13 cellular contexts compared by ENCODE assay signal in the genomic region with DNA sequence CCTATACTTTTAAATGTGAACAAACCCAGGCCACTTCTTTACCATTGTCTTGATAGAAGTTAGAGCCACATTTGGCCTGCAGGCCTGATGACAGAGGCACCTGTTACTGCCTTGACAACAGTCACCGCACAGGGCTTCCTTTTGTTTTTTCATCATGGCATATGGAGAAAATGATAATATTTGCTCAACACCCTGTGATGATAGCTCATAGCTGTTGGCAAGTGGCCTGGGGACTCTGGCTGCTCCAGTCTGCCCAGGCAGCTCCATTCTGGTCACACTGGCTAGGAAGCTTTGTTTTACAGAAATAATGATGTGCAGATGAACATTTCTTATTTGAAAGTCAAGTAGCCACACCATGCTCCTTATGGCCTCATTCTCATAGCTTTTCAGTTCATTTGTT.
DNase-seq lines count a peak whose midpoint lies in the region; ATAC-seq, FAIRE-seq and TF ChIP-seq lines count a peak whose summit lies in the region.
"Had no signal": no experiment of that assay in that cellular context is flagged by ENCODE, and none has a peak within 500 bp of the region (broad histone marks: within the 10 kb centered on the region; RNA-seq: fewer than 3 reads in every experiment).

No MANE protein-coding gene starts in this region.

- TF ChIP-seq EP300 in suprapubic skin (IDR thresholded peaks at IDR 0.05), result no peak

- BruUV-seq in OCI-LY7 (replicated peaks; lab: Mats Ljungman, UMichigan), result no TSS peak

- no peaks in the 10 kb centered on the region for H3K9me2 ChIP-seq in OCI-LY7 (ENCODE audit: insufficient read depth, low read length)

- H3K27me3 Mint-ChIP-seq in activated T-cell treated with anti-CD3 and anti-CD28 coated beads, Interleukin-2, amount 50 U/mL, for 72 hours (ENCODE audit: low read depth), result no peaks in the 10 kb centered on the region
- no peaks in the 10 kb centered on the region for H3K27me3 Mint-ChIP-seq in activated naive CD8-positive, alpha-beta T cell
- H3K27me3 Mint-ChIP-seq: IgD-negative memory B cell had no signal

- no peak for DNase-seq in activated T-cell treated with anti-CD3 and anti-CD28 coated beads, Interleukin-2, amount 50 U/mL, for 72 hours
- DNase-seq in activated T-cell treated with anti-CD3 and anti-CD28 coated beads for 4 hours (no peak), NCI-H446 treated with DMSO at 0.1 percent for 48 hours (lab: John Stamatoyannopoulos, UW) (peak; percentile 40), small intestine (peak; percentile 17), putamen (ENCODE audit: low spot score) (no peak), OCI-LY7 (ENCODE audit: low spot score) (no peak), suprapubic skin (ENCODE audit: low spot score in 2 of 2) (no peak)
- DNase-seq: amniotic stem cell, dorsolateral prefrontal cortex, SIG-M5 had no signal

- H3K4me3 Mint-ChIP-seq in activated T-cell treated with anti-CD3 and anti-CD28 coated beads, Interleukin-2, amount 50 U/mL, for 72 hours, result peak overlapping the region; percentile 70 to 83
- no peak overlapping the region for H3K4me3 Mint-ChIP-seq in activated naive CD8-positive, alpha-beta T cell
- H3K4me3 Mint-ChIP-seq: IgD-negative memory B cell had no signal

- H3K4me1 Mint-ChIP-seq in activated T-cell treated with anti-CD3 and anti-CD28 coated beads, Interleukin-2, amount 50 U/mL, for 72 hours (ENCODE audit: low read depth), result peaks cover 98% of the 10 kb centered on the region
- H3K4me1 Mint-ChIP-seq in activated naive CD8-positive, alpha-beta T cell (ENCODE audit: low read depth), result peaks cover 89% of the 10 kb centered on the region

- no peaks in the 10 kb centered on the region for H3K4me1 ChIP-seq in small intestine (ENCODE audit: control insufficient read depth in 2 of 2, insufficient read depth in 1 of 2, low read depth in 1 of 2, low read length in 1 of 2)
- peaks cover 13% of the 10 kb centered on the region for H3K4me1 ChIP-seq in OCI-LY7 (ENCODE audit: insufficient read depth, low read length, poor library complexity, severe bottlenecking)
- no peaks in the 10 kb centered on the region for H3K4me1 ChIP-seq in suprapubic skin
- H3K4me1 ChIP-seq: vagina had no signal

- H3K27ac Mint-ChIP-seq in activated T-cell treated with anti-CD3 and anti-CD28 coated beads, Interleukin-2, amount 50 U/mL, for 72 hours, result peak overlapping the region; percentile 97
- H3K27ac Mint-ChIP-seq in activated naive CD8-positive, alpha-beta T cell, result peak overlapping the region; percentile 46

- H3K9me3 Mint-ChIP-seq in activated T-cell treated with anti-CD3 and anti-CD28 coated beads, Interleukin-2, amount 50 U/mL, for 72 hours, result no peaks in the 10 kb centered on the region
- H3K9me3 Mint-ChIP-seq in activated naive CD8-positive, alpha-beta T cell (ENCODE audit: low read depth), result peaks cover 3% of the 10 kb centered on the region
- H3K9me3 Mint-ChIP-seq: IgD-negative memory B cell had no signal

- H2AFZ ChIP-seq in OCI-LY7 (ENCODE audit: low read length), result no peak overlapping the region

- H3K27ac ChIP-seq in small intestine (ENCODE audit: low read depth in 1 of 2, low read length in 1 of 2) (no peak overlapping the region), OCI-LY7 (ENCODE audit: low read depth, low read length, poor library complexity, severe bottlenecking) (no peak overlapping the region), suprapubic skin (no peak overlapping the region)
- H3K27ac ChIP-seq: dorsolateral prefrontal cortex, vagina had no signal

- H3K4me3 ChIP-seq in small intestine (ENCODE audit: low read depth in 1 of 2, low read length in 2 of 2) (no peak overlapping the region), OCI-LY7 (ENCODE audit: low read depth, low read length, poor library complexity, severe bottlenecking) (no peak overlapping the region), suprapubic skin (no peak overlapping the region)
- H3K4me3 ChIP-seq: dorsolateral prefrontal cortex, vagina had no signal

- H3K27me3 ChIP-seq in small intestine (ENCODE audit: control insufficient read depth in 2 of 2, insufficient read depth in 2 of 2, low read length in 2 of 2), result no peaks in the 10 kb centered on the region
- H3K27me3 ChIP-seq in suprapubic skin, result no peaks in the 10 kb centered on the region
- H3K27me3 ChIP-seq: dorsolateral prefrontal cortex, vagina had no signal

- TF ChIP-seq CTCF in OCI-LY7 (conservative IDR thresholded peaks at IDR 0.05; ENCODE audit: low read length), result no peak
- TF ChIP-seq CTCF in suprapubic skin (IDR thresholded peaks at IDR 0.05), result no peak

- WGBS in small intestine, 3 donors, result 83 to 87% (median 84%) methylated on average over 1 of the region's 1 CpG
- WGBS in suprapubic skin, result 85% methylated on average over 1 of the region's 1 CpG

- H3K4me2 ChIP-seq in OCI-LY7 (ENCODE audit: low read length), result no peak overlapping the region

- POLR2A ChIA-PET in OCI-LY7 (lab: Charles Lee), result interaction anchor here (0.7 to 1.6 kb wide), 4 partner anchors 8 to 62 kb away, joined by 3 read pairs; no protein-coding TSS in a partner anchor

- CTCF ChIA-PET in OCI-LY7 (lab: Charles Lee; ENCODE audit: unreplicated experiment), result no interaction called here

- TF ChIP-seq POLR2A in suprapubic skin (IDR thresholded peaks at IDR 0.05), result no peak

- no peak for FAIRE-seq in small intestine (lab: Jason Lieb, UNC)

- no peaks in the 10 kb centered on the region for H3K79me2 ChIP-seq in OCI-LY7 (ENCODE audit: insufficient read depth, low read depth, low read length)

- no peaks in the 10 kb centered on the region for H4K20me1 ChIP-seq in OCI-LY7 (ENCODE audit: insufficient read depth, low read length)

- H3K36me3 ChIP-seq in small intestine (ENCODE audit: control insufficient read depth in 2 of 2, insufficient read depth in 2 of 2, low read length in 2 of 2) (peaks cover 0 to 2% of the 10 kb centered on the region in 2 donors), OCI-LY7 (ENCODE audit: insufficient read depth, low read length) (no peaks in the 10 kb centered on the region), suprapubic skin (no peaks in the 10 kb centered on the region)
- H3K36me3 ChIP-seq: vagina had no signal

- H3K9me3 ChIP-seq in small intestine (ENCODE audit: control insufficient read depth, low read depth) (no peaks in the 10 kb centered on the region), OCI-LY7 (ENCODE audit: low read length) (no peaks in the 10 kb centered on the region), suprapubic skin (no peaks in the 10 kb centered on the region)
- H3K9me3 ChIP-seq: vagina had no signal

- H3K36me3 Mint-ChIP-seq in activated T-cell treated with anti-CD3 and anti-CD28 coated beads, Interleukin-2, amount 50 U/mL, for 72 hours (ENCODE audit: insufficient read depth in 2 of 2), result peaks cover 21 to 35% of the 10 kb centered on the region in 2 donors
- peaks cover 39% of the 10 kb centered on the region for H3K36me3 Mint-ChIP-seq in activated naive CD8-positive, alpha-beta T cell

- ATAC-seq in activated T-cell treated with anti-CD3 and anti-CD28 coated beads, Interleukin-2, amount 50 U/mL, for 72 hours (replicated peaks in 1 of 2), result no peak

- intact Hi-C loops in OCI-LY7 (cut with micrococcal nuclease; ENCODE audit: unreplicated experiment), result no loop called here

Comparison
In these comparisons a context has a peak if more than half of its experiments do, and no peak if none do; other contexts are left out.
1. DNase-seq: peak in NCI-H446 treated with DMSO at 0.1 percent for 48 hours (single experiment) and small intestine (single experiment); none in activated T-cell treated with anti-CD3 and anti-CD28 coated beads, Interleukin-2, amount 50 U/mL, for 72 hours (0 of 2), activated T-cell treated with anti-CD3 and anti-CD28 coated beads for 4 hours (single experiment), putamen (single experiment), OCI-LY7 (single experiment) and suprapubic skin (0 of 2).